14 cellular contexts compared by ENCODE assay signal in genomic region chr9:137044042-137044441, GRCh38. TPM values are rescaled to one million over a fixed set of nuclear protein-coding genes. Genes with fewer than 3 reads are reported as not detected.
DNase-seq lines count a peak whose midpoint lies in the region; ATAC-seq and TF ChIP-seq lines count a peak whose summit lies in the region.
"Had no signal": no experiment of that assay in that cellular context is flagged by ENCODE, and none has a peak within 500 bp of the region (broad histone marks: within the 10 kb centered on the region; RNA-seq: fewer than 3 reads in every experiment).

No MANE protein-coding gene starts in this region.

- H4K20me1 ChIP-seq in mammary epithelial cell (ENCODE audit: insufficient read depth, low read length) = no peaks in the 10 kb centered on the region

- H3K4me2 ChIP-seq in mammary epithelial cell (ENCODE audit: insufficient read depth, low read depth, low read length) = peak overlapping the region; percentile 98

- DNase-seq in right cardiac atrium (no peak), left cardiac atrium (no peak), mammary epithelial cell (no peak)
- DNase-seq: activated CD8-positive, alpha-beta memory T cell treated with anti-CD3 and anti-CD28 coated beads for 24 hours; activated naive CD8-positive, alpha-beta T cell treated with anti-CD3 and anti-CD28 coated beads for 36 hours; hippocampal formation; NCI-H1436 had no signal

- no peak for TF ChIP-seq CTCF in mammary epithelial cell (conservative IDR thresholded peaks at IDR 0.05 in 1 of 2, IDR thresholded peaks at IDR 0.05 in 1 of 2; ENCODE audit: extremely low read depth in 1 of 2, insufficient read depth in 1 of 2, low read depth in 1 of 2, low read length in 2 of 2)

- H3K4me1 ChIP-seq in right cardiac atrium (ENCODE audit: control insufficient read depth, insufficient read depth, low read length) (peaks cover 2% of the 10 kb centered on the region), mammary epithelial cell (ENCODE audit: insufficient read depth, low read length) (peaks cover 22% of the 10 kb centered on the region), mucosa of stomach (ENCODE audit: control insufficient read depth, insufficient read depth, low read length) (peaks cover 33% of the 10 kb centered on the region)

- H3K36me3 ChIP-seq in mammary epithelial cell (ENCODE audit: insufficient read depth, low read length) = no peaks in the 10 kb centered on the region
- no peaks in the 10 kb centered on the region for H3K36me3 ChIP-seq in mucosa of stomach (ENCODE audit: control insufficient read depth, insufficient read depth, low read length)

- intact Hi-C loops in right cardiac atrium (cut with DNase I) (no loop called here), left cardiac atrium (cut with DNase I) (no loop called here), mammary epithelial cell (cut with micrococcal nuclease) (loop anchor here (1.0 kb wide), 1 partner anchor 9 kb away; no protein-coding TSS in a partner anchor)

- peaks cover 7% of the 10 kb centered on the region for H3K79me2 ChIP-seq in mammary epithelial cell (ENCODE audit: insufficient read depth, low read length)

- no peak overlapping the region for H2AFZ ChIP-seq in mammary epithelial cell (ENCODE audit: low read depth, low read length)

- H3K9ac ChIP-seq in mammary epithelial cell (ENCODE audit: insufficient read depth, low read length) (no peak overlapping the region), mucosa of stomach (ENCODE audit: low read length) (peak overlapping the region; percentile 41)

- no peaks in the 10 kb centered on the region for H3K9me3 ChIP-seq in right cardiac atrium (ENCODE audit: control insufficient read depth, low read length)
- H3K9me3 ChIP-seq in mammary epithelial cell (replicated peaks; ENCODE audit: insufficient read depth, low read length) = no peaks in the 10 kb centered on the region
- H3K9me3 ChIP-seq in mucosa of stomach (ENCODE audit: control insufficient read depth, low read length) = no peaks in the 10 kb centered on the region

- peak overlapping the region; percentile 33 for H3K27ac ChIP-seq in right cardiac atrium (ENCODE audit: low read length)
- no peak overlapping the region for H3K27ac ChIP-seq in mammary epithelial cell (ENCODE audit: insufficient read depth, low read depth, low read length)

- in situ Hi-C loops in mammary epithelial cell (cut with MboI; ENCODE audit: low sequenced_read_pairs in 2 of 2) = loop anchor here in 1 of 2 donors (25.0 kb wide), 1 partner anchor 257 kb away; the partner anchor contains the start of genes CCDC183 and TMEM141

- WGBS in right cardiac atrium = 69% methylated on average over 12 of the region's 12 CpGs
- WGBS in mammary epithelial cell (ENCODE audit: low coverage, missing lambda C conversion rate) = 44% methylated on average over 8 of the region's 12 CpGs

- BruUV-seq in mammary epithelial cell (replicated peaks; lab: Mats Ljungman, UMichigan) = TSS peak; percentile 10

- CTCF ChIA-PET in mammary epithelial cell (lab: Charles Lee; ENCODE audit: low non-redundant PET) = no interaction called here

- H3K4me3 ChIP-seq in right cardiac atrium (ENCODE audit: low read length) (peak overlapping the region; percentile 13), mammary epithelial cell (replicated peaks in 1 of 3; ENCODE audit: insufficient read depth in 1 of 3, low read depth in 2 of 3, low read length in 3 of 3) (no peak overlapping the region), mucosa of stomach (ENCODE audit: low read length) (no peak overlapping the region)

- ATAC-seq in right cardiac atrium (no peak), left cardiac atrium (no peak), HG02884 (IDR thresholded peaks at IDR 0.05; ENCODE audit: unreplicated experiment) (no peak), HG02938 (IDR thresholded peaks at IDR 0.05; ENCODE audit: unreplicated experiment) (no peak), GM21529 (IDR thresholded peaks at IDR 0.05; ENCODE audit: unreplicated experiment) (no peak), HG03139 (IDR thresholded peaks at IDR 0.05; ENCODE audit: unreplicated experiment) (no peak)

- H3K27me3 ChIP-seq in right cardiac atrium (ENCODE audit: control insufficient read depth, insufficient read depth) (no peaks in the 10 kb centered on the region), mammary epithelial cell (ENCODE audit: insufficient read depth, low read length) (no peaks in the 10 kb centered on the region), mucosa of stomach (ENCODE audit: control insufficient read depth, insufficient read depth, low read length) (peaks cover 7% of the 10 kb centered on the region)

- dilution Hi-C loops in mammary epithelial cell (cut with HindIII; ENCODE audit: low sequenced_read_pairs) = no loop called here

RNA-seq across cellular contexts. Expression of gene NPDC1, which starts 1.9 kb away (rescaled TPM):
- total RNA-seq in right cardiac atrium = 10 to 100 TPM; 68.3 to 81.0 (median 71.4) TPM
- 69.7 TPM for polyA plus RNA-seq in right cardiac atrium
- total RNA-seq in left cardiac atrium = 10 to 100 TPM; 75.4 to 87.3 TPM
- 10 to 100 TPM; 15.5 to 86.8 TPM for total RNA-seq in mammary epithelial cell
- 19.3 TPM for polyA plus RNA-seq in mammary epithelial cell
- polyA minus RNA-seq in mammary epithelial cell = 12.7 TPM

RNA-seq across cellular contexts. Expression of gene ENTPD2, which starts 9.8 kb away (rescaled TPM):
- total RNA-seq in right cardiac atrium = 1 to 10 TPM in 3 of 4 donors, under 1 TPM in 1; 0.92 to 2.9 (median 1.4) TPM
- 2.1 TPM for polyA plus RNA-seq in right cardiac atrium
- 1 to 10 TPM in 1 of 2 donors, under 1 TPM in 1; 0.60 to 2.2 TPM for total RNA-seq in left cardiac atrium
- total RNA-seq in mammary epithelial cell = 10 to 100 TPM; 15.5 to 19.5 TPM
- 3.5 TPM for polyA plus RNA-seq in mammary epithelial cell
- polyA minus RNA-seq in mammary epithelial cell = 21.7 TPM
- total RNA-seq: activated naive CD8-positive, alpha-beta T cell treated with anti-CD3 and anti-CD28 coated beads for 36 hours; CD4-positive, CD25-positive, alpha-beta regulatory T cell; T-helper 1 cell treated with Interleukin-12 subunit alpha and Interleukin-12 subunit beta and Interleukin-4 antibody, amounts not matched to agents 30 ng/mL and 1 ng/mL, for 36 hours had no signal
- polyA plus RNA-seq: CD4-positive, CD25-positive, alpha-beta regulatory T cell had no signal

RNA-seq across cellular contexts. Expression of gene FUT7, which starts 12.2 kb away (rescaled TPM):
- under 1 TPM in 3 of 4 donors, not detected in 1; 0.09 to 0.24 (median 0.20) TPM for total RNA-seq in right cardiac atrium
- 0.07 TPM for polyA plus RNA-seq in right cardiac atrium
- total RNA-seq in left cardiac atrium = under 1 TPM; 0.24 to 0.35 TPM
- total RNA-seq in mammary epithelial cell = not detected
- polyA plus RNA-seq in mammary epithelial cell = not detected
- not detected for polyA minus RNA-seq in mammary epithelial cell
- total RNA-seq: activated naive CD8-positive, alpha-beta T cell treated with anti-CD3 and anti-CD28 coated beads for 36 hours had no signal

RNA-seq across cellular contexts. Expression of gene ABCA2, which starts 16.0 kb away (rescaled TPM):
- 10 to 100 TPM; 32.2 to 42.4 (median 39.3) TPM for total RNA-seq in right cardiac atrium
- polyA plus RNA-seq in right cardiac atrium = 40.4 TPM
- 10 to 100 TPM; 30.0 to 33.2 TPM for total RNA-seq in left cardiac atrium
- total RNA-seq in mammary epithelial cell = 10 to 100 TPM; 28.8 to 44.3 TPM
- 24.9 TPM for polyA plus RNA-seq in mammary epithelial cell
- 45.9 TPM for polyA minus RNA-seq in mammary epithelial cell

RNA-seq across cellular contexts. Expression of gene SAPCD2, which starts 26.3 kb away (rescaled TPM):
- under 1 TPM; 0.08 to 0.63 (median 0.28) TPM for total RNA-seq in right cardiac atrium
- 0.18 TPM for polyA plus RNA-seq in right cardiac atrium
- total RNA-seq in left cardiac atrium = under 1 TPM; 0.39 to 0.44 TPM
- total RNA-seq in mammary epithelial cell = 1 to 10 TPM; 1.0 to 6.9 TPM
- polyA plus RNA-seq in mammary epithelial cell = 3.9 TPM
- 1.7 TPM for polyA minus RNA-seq in mammary epithelial cell

Comparison
In these comparisons a context has a peak if more than half of its experiments do, and no peak if none do; other contexts are left out.
1. RNA of gene ENTPD2, which starts 9.8 kb away (total RNA-seq): 15.5 to 19.5 TPM in mammary epithelial cell; 0.60 to 2.2 TPM in left cardiac atrium and 0.92 to 2.9 TPM in right cardiac atrium; every median in the first group is over 4 times any median in the second.